ENCODE assay signal across 34 cellular contexts in genomic region chr3:34973586-34973985, GRCh38.
"Had no signal": no experiment of that assay in that cellular context is flagged by ENCODE, and none has a peak within 500 bp of the region (broad histone marks: within the 10 kb centered on the region; RNA-seq: fewer than 3 reads in every experiment).

No MANE protein-coding gene starts in this region.

- H3K9ac ChIP-seq: KMS-11 had no signal

- DNase-seq: Karpas-422, Kasumi-1, MG63, MM.1S, MV-4-11, NCI-H1048, NCI-H1092, NCI-H1092 treated with DMSO at 0.1 percent for 48 hours, NCI-H1105, NCI-H1105 treated with DMSO at 0.1 percent for 48 hours, NCI-H1417, NCI-H1417 treated with DMSO at 0.1 percent for 48 hours, NCI-H1436, NCI-H1436 treated with DMSO at 0.1 percent for 48 hours, NCI-H146, NCI-H1694, NCI-H1694 treated with DMSO at 0.1 percent for 48 hours, NCI-H187, NCI-H187 treated with DMSO at 0.1 percent for 48 hours, NCI-H1930, NCI-H2029, NCI-H2029 treated with DMSO at 0.1 percent for 48 hours, NCI-H2081, NCI-H2081 treated with DMSO at 0.1 percent for 48 hours, NCI-H2107, NCI-H2171, NCI-H2171 treated with DMSO at 0.1 percent for 48 hours, NCI-H2227 treated with DMSO at 0.1 percent for 48 hours, NCI-H226, NCI-H345, NCI-H446, NCI-H446 treated with DMSO at 0.1 percent for 48 hours, NCI-H510A had no signal

- H3K4me3 ChIP-seq: MG63 had no signal

- H3K9me3 ChIP-seq: MG63 had no signal

- H3K36me3 ChIP-seq: MG63 had no signal

- H3K4me2 ChIP-seq: KMS-11 had no signal

- H3K27ac ChIP-seq: KMS-11 had no signal

- H3K27me3 ChIP-seq: MG63 had no signal
